38 cellular contexts compared by ENCODE assay signal in genomic region chr10:22993314-22993713, GRCh38.
"Had no signal": no experiment of that assay in that cellular context is flagged by ENCODE, and none has a peak within 500 bp of the region (broad histone marks: within the 10 kb centered on the region; RNA-seq: fewer than 3 reads in every experiment).

No MANE protein-coding gene starts in this region.

- H3K36me3 ChIP-seq: adrenal gland, brain microvascular endothelial cell, breast epithelium, colonic mucosa had no signal

- H3K4me1 Mint-ChIP-seq: activated T-helper 17 cell treated with anti-CD3 and anti-CD28 coated beads, Interleukin-2, amount 50 U/mL, for 72 hours; central memory CD8-positive, alpha-beta T cell had no signal

- H3K4me3 ChIP-seq: adrenal gland, body of pancreas, breast epithelium, colonic mucosa had no signal

- ATAC-seq: activated CD4-positive, alpha-beta T cell treated with anti-CD3 and anti-CD28 coated beads for 36 hours; activated CD4-positive, CD25-positive, alpha-beta regulatory T cell treated with anti-CD3 and anti-CD28 coated beads, Interleukin-2, amount 50 U/mL, for 24 hours; activated CD8-positive, alpha-beta T cell treated with anti-CD3 and anti-CD28 coated beads for 36 hours; activated naive CD4-positive, alpha-beta T cell treated with anti-CD3 and anti-CD28 coated beads, Interleukin-2, amount 50 U/mL, for 72 hours; activated T-cell treated with anti-CD3 and anti-CD28 coated beads, Interleukin-2, amount 50 U/mL, for 4 hours; activated T-cell treated with anti-CD3 and anti-CD28 coated beads, Interleukin-2, amount 50 U/mL, for 72 hours; activated T-helper 17 cell treated with anti-CD3 and anti-CD28 coated beads, Interleukin-2, amount 50 U/mL, for 72 hours; body of pancreas had no signal

- H3K27ac Mint-ChIP-seq: activated CD4-positive, alpha-beta T cell treated with anti-CD3 and anti-CD28 coated beads for 36 hours; activated CD4-positive, alpha-beta T cell treated with anti-CD3 and anti-CD28 coated beads, Interleukin-2, amount 10 ng/mL, durations not matched to agents 7 days and 5 days; activated CD8-positive, alpha-beta T cell treated with anti-CD3 and anti-CD28 coated beads for 36 hours; activated naive CD4-positive, alpha-beta T cell treated with anti-CD3 and anti-CD28 coated beads for 36 hours; activated naive CD4-positive, alpha-beta T cell treated with anti-CD3 and anti-CD28 coated beads, Interleukin-2, amount 50 U/mL, for 72 hours; activated naive CD8-positive, alpha-beta T cell treated with anti-CD3 and anti-CD28 coated beads for 36 hours; activated T-cell treated with anti-CD3 and anti-CD28 coated beads, Interleukin-2, amount 50 U/mL, for 72 hours; activated T-helper 1 cell treated with anti-CD3 and anti-CD28 coated beads, Interleukin-12 subunit alpha, Interleukin-12 subunit beta, Interleukin-2, Interleukin-4 antibody, amounts not matched to agents 30 ng/mL and 10 ng/mL and 1 ng/mL, durations not matched to agents 14 hours and 24 hours and 36 hours; activated T-helper 17 cell treated with anti-CD3 and anti-CD28 coated beads, Interleukin-2, amount 50 U/mL, for 72 hours; T-helper 1 cell treated with Interleukin-12 subunit alpha and Interleukin-12 subunit beta and Interleukin-4 antibody, amounts not matched to agents 30 μg/mL and 1 μg/mL, for 36 hours; T-helper 2 cell treated with Interferon-gamma antibody and Interleukin-4, amounts not matched to agents 5 μg/mL and 100 μg/mL, for 36 hours had no signal

- H3K36me3 Mint-ChIP-seq: activated naive CD4-positive, alpha-beta T cell treated with anti-CD3 and anti-CD28 coated beads, Interleukin-2, amount 50 U/mL, for 72 hours; activated naive CD8-positive, alpha-beta T cell treated with anti-CD3 and anti-CD28 coated beads for 36 hours had no signal

- H3K9me3 Mint-ChIP-seq: activated CD4-positive, alpha-beta T cell treated with anti-CD3 and anti-CD28 coated beads, Interleukin-2, amount 10 ng/mL, durations not matched to agents 7 days and 5 days; activated CD8-positive, alpha-beta T cell treated with anti-CD3 and anti-CD28 coated beads for 36 hours; activated naive CD4-positive, alpha-beta T cell treated with anti-CD3 and anti-CD28 coated beads for 36 hours; activated naive CD4-positive, alpha-beta T cell treated with anti-CD3 and anti-CD28 coated beads, Interleukin-2, amount 50 U/mL, for 72 hours; activated naive CD8-positive, alpha-beta T cell treated with anti-CD3 and anti-CD28 coated beads for 36 hours; activated T-cell treated with anti-CD3 and anti-CD28 coated beads, Interleukin-2, amount 50 U/mL, for 4 hours; activated T-cell treated with anti-CD3 and anti-CD28 coated beads, Interleukin-2, amount 50 U/mL, for 72 hours; activated T-helper 1 cell treated with anti-CD3 and anti-CD28 coated beads, Interleukin-12 subunit alpha, Interleukin-12 subunit beta, Interleukin-2, Interleukin-4 antibody, amounts not matched to agents 30 ng/mL and 10 ng/mL and 1 ng/mL, durations not matched to agents 14 hours and 24 hours and 36 hours; activated T-helper 17 cell treated with anti-CD3 and anti-CD28 coated beads, Interleukin-2, amount 50 U/mL, for 72 hours; central memory CD8-positive, alpha-beta T cell; T-helper 1 cell treated with Interleukin-12 subunit alpha and Interleukin-12 subunit beta and Interleukin-4 antibody, amounts not matched to agents 30 μg/mL and 1 μg/mL, for 36 hours; T-helper 2 cell treated with Interferon-gamma antibody and Interleukin-4, amounts not matched to agents 5 μg/mL and 100 μg/mL, for 36 hours had no signal

- H3K27me3 ChIP-seq: body of pancreas, breast epithelium, colonic mucosa had no signal

- H3K4me3 Mint-ChIP-seq: activated CD4-positive, alpha-beta T cell treated with anti-CD3 and anti-CD28 coated beads for 36 hours; activated CD4-positive, alpha-beta T cell treated with anti-CD3 and anti-CD28 coated beads, Interleukin-2, amount 10 ng/mL, durations not matched to agents 7 days and 5 days; activated CD8-positive, alpha-beta T cell treated with anti-CD3 and anti-CD28 coated beads for 36 hours; activated naive CD4-positive, alpha-beta T cell treated with anti-CD3 and anti-CD28 coated beads for 36 hours; activated naive CD8-positive, alpha-beta T cell treated with anti-CD3 and anti-CD28 coated beads for 36 hours; activated T-cell treated with anti-CD3 and anti-CD28 coated beads, Interleukin-2, amount 50 U/mL, for 4 hours; activated T-cell treated with anti-CD3 and anti-CD28 coated beads, Interleukin-2, amount 50 U/mL, for 72 hours; activated T-helper 1 cell treated with anti-CD3 and anti-CD28 coated beads, Interleukin-12 subunit alpha, Interleukin-12 subunit beta, Interleukin-2, Interleukin-4 antibody, amounts not matched to agents 30 ng/mL and 10 ng/mL and 1 ng/mL, durations not matched to agents 14 hours and 24 hours and 36 hours; activated T-helper 17 cell treated with anti-CD3 and anti-CD28 coated beads, Interleukin-2, amount 50 U/mL, for 72 hours; central memory CD8-positive, alpha-beta T cell; T-helper 1 cell treated with Interleukin-12 subunit alpha and Interleukin-12 subunit beta and Interleukin-4 antibody, amounts not matched to agents 30 μg/mL and 1 μg/mL, for 36 hours; T-helper 2 cell treated with Interferon-gamma antibody and Interleukin-4, amounts not matched to agents 5 μg/mL and 100 μg/mL, for 36 hours had no signal

- H3K9me3 ChIP-seq: adrenal gland, body of pancreas, breast epithelium, colonic mucosa had no signal

- FAIRE-seq: astrocyte, TTC549 had no signal

- H3K27ac ChIP-seq: adrenal gland, body of pancreas, brain microvascular endothelial cell, breast epithelium, colonic mucosa, VCaP had no signal

- H3K4me1 ChIP-seq: breast epithelium, colonic mucosa had no signal

- DNase-seq: activated CD4-positive, alpha-beta T cell treated with anti-CD3 and anti-CD28 coated beads for 1 hour; activated CD4-positive, alpha-beta T cell treated with anti-CD3 and anti-CD28 coated beads for 36 hours; activated CD4-positive, alpha-beta T cell treated with anti-CD3 and anti-CD28 coated beads for 48 hours; activated CD4-positive, alpha-beta T cell treated with anti-CD3 and anti-CD28 coated beads, Interleukin-2, amount 10 ng/mL, durations not matched to agents 7 days and 5 days; activated CD4-positive, alpha-beta T cell treated with anti-CD3 and anti-CD28 coated beads, Interleukin-2, amount 50 U/mL, for 48 hours; activated CD4-positive, CD25-positive, alpha-beta regulatory T cell; activated CD8-positive, alpha-beta memory T cell treated with anti-CD3 and anti-CD28 coated beads, Interleukin-2, amount 50 U/mL, for 4 hours; activated CD8-positive, alpha-beta T cell treated with anti-CD3 and anti-CD28 coated beads for 36 hours; activated effector memory CD4-positive, alpha-beta T cell treated with anti-CD3 and anti-CD28 coated beads, Interleukin-2, amount 50 U/mL, for 16 hours; activated gamma-delta T cell treated with Interleukin-2 at 50 U/mL for 16 hours; activated naive CD4-positive, alpha-beta T cell; activated naive CD4-positive, alpha-beta T cell treated with anti-CD3 and anti-CD28 coated beads for 36 hours; activated naive CD4-positive, alpha-beta T cell treated with anti-CD3 and anti-CD28 coated beads, Interleukin-2, amount 50 U/mL, for 16 hours; activated naive CD8-positive, alpha-beta T cell treated with anti-CD3 and anti-CD28 coated beads for 36 hours; activated T-cell treated with anti-CD3 and anti-CD28 coated beads for 4 hours; activated T-cell treated with anti-CD3 and anti-CD28 coated beads, Interleukin-2, amount 50 U/mL, for 1 hour; activated T-cell treated with anti-CD3 and anti-CD28 coated beads, Interleukin-2, amount 50 U/mL, for 4 hours; activated T-cell treated with anti-CD3 and anti-CD28 coated beads, Interleukin-2, amount 50 U/mL, for 72 hours; adrenal gland; amniotic stem cell; aorta; brain microvascular endothelial cell; cerebellar nuclear complex; colonic mucosa; T-helper 2 cell; T-helper 9 cell had no signal
